15 cellular contexts compared by ENCODE assay signal in the genomic region with DNA sequence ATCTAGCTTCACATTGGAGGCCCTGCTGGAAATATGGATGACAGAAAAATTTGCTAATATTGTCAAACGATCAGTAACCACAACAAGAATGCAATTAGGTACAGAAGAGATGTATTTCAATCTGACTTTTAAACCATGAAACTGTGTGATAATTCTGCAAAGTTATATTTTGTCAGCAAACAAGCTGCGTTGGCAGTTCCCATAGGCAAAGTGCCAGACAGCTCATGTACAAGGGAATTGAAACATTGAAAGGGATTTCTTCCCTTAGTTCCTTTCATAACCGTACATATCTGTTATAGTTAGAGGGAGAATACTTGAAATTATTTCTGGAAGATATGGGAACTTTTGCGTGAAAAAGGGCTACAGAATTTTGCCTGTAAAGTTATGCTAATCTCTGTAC.
"Had no signal": no experiment of that assay in that cellular context is flagged by ENCODE, and none has a peak within 500 bp of the region (broad histone marks: within the 10 kb centered on the region; RNA-seq: fewer than 3 reads in every experiment).

No MANE protein-coding gene starts in this region.

- H3K27me3 Mint-ChIP-seq: brain; natural killer cell treated with Interleukin-12 subunit alpha and Interleukin-12 subunit beta and Interleukin-15 and Interleukin-18, amount 100 ng/mL, for 72 hours had no signal

- H3K9me3 ChIP-seq: psoas muscle, uterus had no signal

- H3K27ac ChIP-seq: psoas muscle, uterus had no signal

- H3K36me3 ChIP-seq: uterus had no signal

- H3K4me3 Mint-ChIP-seq: activated naive CD4-positive, alpha-beta T cell treated with anti-CD3 and anti-CD28 coated beads, Interleukin-2, amount 10 ng/mL, durations not matched to agents 7 days and 5 days; brain; natural killer cell treated with Interleukin-12 subunit alpha and Interleukin-12 subunit beta and Interleukin-15 and Interleukin-18, amount 100 ng/mL, for 72 hours had no signal

- H3K4me1 Mint-ChIP-seq: brain had no signal

- H3K4me3 ChIP-seq: psoas muscle, uterus had no signal

- H3K27ac Mint-ChIP-seq: activated naive CD4-positive, alpha-beta T cell treated with anti-CD3 and anti-CD28 coated beads, Interleukin-2, amount 10 ng/mL, durations not matched to agents 7 days and 5 days; activated T-helper 2 cell treated with anti-CD3 and anti-CD28 coated beads, Interferon-gamma antibody, Interleukin-2, Interleukin-4, amounts not matched to agents 10 μg/mL and 5 μg/mL and 100 μg/mL, durations not matched to agents 14 hours and 24 hours and 36 hours; brain; natural killer cell treated with Interleukin-12 subunit alpha and Interleukin-12 subunit beta and Interleukin-15 and Interleukin-18, amount 100 ng/mL, for 72 hours had no signal

- H3K4me1 ChIP-seq: psoas muscle, uterus had no signal

- ATAC-seq: left colon; natural killer cell treated with Interleukin-12 subunit alpha and Interleukin-12 subunit beta and Interleukin-15 and Interleukin-18, amount 100 ng/mL, for 72 hours; psoas muscle; stimulated activated naive CD8-positive, alpha-beta T cell treated with anti-CD3 and anti-CD28 coated beads, Interleukin-15, Interleukin-2, amounts not matched to agents 100 U/mL and 50 U/mL, for 24 hours had no signal

- H3K36me3 Mint-ChIP-seq: brain had no signal

- H3K27me3 ChIP-seq: uterus had no signal

- DNase-seq: activated CD4-positive, alpha-beta T cell treated with anti-CD3 and anti-CD28 coated beads, Interleukin-2, amount 50 U/mL, for 1 hour; activated naive CD4-positive, alpha-beta T cell treated with anti-CD3 and anti-CD28 coated beads, Interleukin-2, amount 10 ng/mL, durations not matched to agents 7 days and 5 days; activated T-cell treated with anti-CD3 and anti-CD28 coated beads for 4 hours; cerebellar nuclear complex; hypothalamus; nucleus accumbens; stimulated activated CD4-positive, alpha-beta T cell treated with anti-CD3 and anti-CD28 coated beads, Interleukin-2, amount 100 ng/mL, for 48 hours; stimulated activated naive CD8-positive, alpha-beta T cell treated with anti-CD3 and anti-CD28 coated beads, Interleukin-15, Interleukin-2, amounts not matched to agents 100 U/mL and 50 U/mL, for 24 hours; T-helper 2 cell; uterus had no signal
